8 cellular contexts compared by ENCODE assay signal in genomic region chr11:61814958-61815789, GRCh38.
DNase-seq lines count a peak whose midpoint lies in the region; ATAC-seq lines count a peak whose summit lies in the region.

No MANE protein-coding gene starts in this region.

- H3K9me3 ChIP-seq in BLaER1 (no peaks in the 10 kb centered on the region; the same call in 1 of the 2 replicates), endocrine pancreas (ENCODE audit: control insufficient read depth, low read length) (no peaks in the 10 kb centered on the region)

- H3K27ac ChIP-seq in BLaER1, result peak overlapping the region; percentile 97

- peak overlapping the region; percentile 95 for H3K9ac ChIP-seq in BLaER1
- H3K9ac ChIP-seq in endocrine pancreas (ENCODE audit: control insufficient read depth, insufficient read depth, low read length), result peak overlapping the region; percentile 94

- H4K20me1 ChIP-seq in BLaER1, result peaks cover 17% of the 10 kb centered on the region; the same call in 1 of the 2 replicates

- H3K4me2 ChIP-seq in BLaER1, result peak overlapping the region; percentile 94

- peak overlapping the region; percentile 96 for H3K4me3 Mint-ChIP-seq in stimulated activated effector memory CD8-positive, alpha-beta T cell treated with anti-CD3 and anti-CD28 coated beads, Interleukin-12 subunit alpha, Interleukin-12 subunit beta, amount 100 ng/mL, for 72 hours

- no peaks in the 10 kb centered on the region for H3K9me3 Mint-ChIP-seq in stimulated activated effector memory CD8-positive, alpha-beta T cell treated with anti-CD3 and anti-CD28 coated beads, Interleukin-12 subunit alpha, Interleukin-12 subunit beta, amount 100 ng/mL, for 72 hours

- ATAC-seq in GM19025 (IDR thresholded peaks at IDR 0.05; ENCODE audit: low read depth, unreplicated experiment) (peak; percentile 50), HG03280 (IDR thresholded peaks at IDR 0.05; ENCODE audit: unreplicated experiment) (peak; percentile 50)
- ATAC-seq in stimulated activated effector memory CD8-positive, alpha-beta T cell treated with anti-CD3 and anti-CD28 coated beads, Interleukin-12 subunit alpha, Interleukin-12 subunit beta, amount 100 ng/mL, for 72 hours, result peak; percentile 59

- H3K27ac Mint-ChIP-seq in stimulated activated effector memory CD8-positive, alpha-beta T cell treated with anti-CD3 and anti-CD28 coated beads, Interleukin-12 subunit alpha, Interleukin-12 subunit beta, amount 100 ng/mL, for 72 hours, result peak overlapping the region; percentile 92

- H3K4me1 ChIP-seq in BLaER1 (peaks cover 28% of the 10 kb centered on the region), endocrine pancreas (ENCODE audit: control insufficient read depth, insufficient read depth, low read length) (no peaks in the 10 kb centered on the region)

- H3K4me3 ChIP-seq in BLaER1, result peak overlapping the region; percentile 84
- peak overlapping the region; percentile 48 for H3K4me3 ChIP-seq in endocrine pancreas (ENCODE audit: control insufficient read depth, insufficient read depth, low read length)

- H3K36me3 ChIP-seq in BLaER1 (peaks cover 43% of the 10 kb centered on the region), endocrine pancreas (ENCODE audit: control insufficient read depth, insufficient read depth, low read length) (no peaks in the 10 kb centered on the region)

- peaks cover 18% of the 10 kb centered on the region for H3K4me1 Mint-ChIP-seq in stimulated activated effector memory CD8-positive, alpha-beta T cell treated with anti-CD3 and anti-CD28 coated beads, Interleukin-12 subunit alpha, Interleukin-12 subunit beta, amount 100 ng/mL, for 72 hours

- no peaks in the 10 kb centered on the region for H3K27me3 ChIP-seq in BLaER1
- H3K27me3 ChIP-seq in endocrine pancreas (ENCODE audit: control insufficient read depth, insufficient read depth, low read length), result no peaks in the 10 kb centered on the region

- H3K36me3 Mint-ChIP-seq in stimulated activated effector memory CD8-positive, alpha-beta T cell treated with anti-CD3 and anti-CD28 coated beads, Interleukin-12 subunit alpha, Interleukin-12 subunit beta, amount 100 ng/mL, for 72 hours, result peaks cover 49% of the 10 kb centered on the region

- DNase-seq in NCI-H226, result peak; percentile 97
- peak; percentile 6 for DNase-seq in activated CD4-positive, alpha-beta T cell treated with anti-CD3 and anti-CD28 coated beads, Interleukin-2, amount 50 U/mL, for 1 hour
- DNase-seq in medulla oblongata (ENCODE audit: extremely low spot score), result peak; percentile 98
- DNase-seq in stimulated activated effector memory CD8-positive, alpha-beta T cell treated with anti-CD3 and anti-CD28 coated beads, Interleukin-12 subunit alpha, Interleukin-12 subunit beta, amount 100 ng/mL, for 72 hours (ENCODE audit: low spot score in 2 of 2), result peak; percentile 62 to 87

Comparison
In these comparisons a context has a peak if more than half of its experiments do, and no peak if none do; other contexts are left out.
1. Peak in every context shown above with its lines: DNase-seq, ATAC-seq, H3K4me3 ChIP-seq and H3K27ac ChIP-seq.
2. DNase-seq: peak in every context shown above with its lines; median percentile 98 in medulla oblongata; 97 in NCI-H226; 74 in stimulated activated effector memory CD8-positive, alpha-beta T cell treated with anti-CD3 and anti-CD28 coated beads, Interleukin-12 subunit alpha, Interleukin-12 subunit beta, amount 100 ng/mL, for 72 hours; 6 in activated CD4-positive, alpha-beta T cell treated with anti-CD3 and anti-CD28 coated beads, Interleukin-2, amount 50 U/mL, for 1 hour.